8 cellular contexts compared by ENCODE assay signal in the genomic region with DNA sequence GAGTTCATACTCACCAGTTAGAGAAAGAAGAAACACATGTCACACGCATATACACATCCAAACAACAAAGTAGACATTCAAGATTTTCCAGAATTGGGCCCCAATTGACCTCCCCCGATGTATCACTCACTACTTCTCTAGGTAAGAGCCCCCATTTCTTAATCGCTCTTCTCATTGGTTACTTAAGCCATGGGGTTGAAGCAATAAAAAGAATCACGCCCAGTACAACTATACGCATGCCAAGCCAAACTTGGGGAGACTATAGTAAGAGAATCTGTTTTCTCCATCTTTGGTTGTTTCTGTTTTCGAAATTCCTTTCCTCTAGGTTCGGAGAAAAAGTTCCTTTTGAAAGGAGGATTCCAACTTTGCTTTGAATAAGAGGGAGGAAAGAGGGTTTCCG. TPM values are rescaled to one million over a fixed set of nuclear protein-coding genes. Genes with fewer than 3 reads are reported as not detected.
DNase-seq lines count a peak whose midpoint lies in the region; ATAC-seq, FAIRE-seq and TF ChIP-seq lines count a peak whose summit lies in the region.

No MANE protein-coding gene starts in this region.

- no peak for TF ChIP-seq EP300 in suprapubic skin (IDR thresholded peaks at IDR 0.05)

- intact Hi-C loops in left lung (cut with DNase I): no loop called here

- H3K9me3 ChIP-seq in left lung: no peaks in the 10 kb centered on the region
- no peaks in the 10 kb centered on the region for H3K9me3 ChIP-seq in suprapubic skin

- H3K4me1 ChIP-seq in left lung (peaks cover 10 to 43% of the 10 kb centered on the region in 2 donors), suprapubic skin (peaks cover 22% of the 10 kb centered on the region)

- no peak for FAIRE-seq in bronchial epithelial cell (lab: Jason Lieb, UNC)

- WGBS in suprapubic skin: under 1% methylated on average over 8 of the region's 8 CpGs

- H3K27me3 ChIP-seq in bronchial epithelial cell (ENCODE audit: control insufficient read depth, insufficient read depth, low read length): no peaks in the 10 kb centered on the region
- H3K27me3 ChIP-seq in left lung: peaks cover 0 to 29% of the 10 kb centered on the region in 2 donors
- H3K27me3 ChIP-seq in suprapubic skin: peaks cover 10% of the 10 kb centered on the region

- H3K27ac ChIP-seq in left lung (peak overlapping the region; percentile 78 to 86), suprapubic skin (peak overlapping the region; percentile 91)

- H3K36me3 ChIP-seq in bronchial epithelial cell (ENCODE audit: control insufficient read depth, insufficient read depth, low read length) (peaks cover 2% of the 10 kb centered on the region), left lung (peaks cover 0 to 35% of the 10 kb centered on the region in 2 donors), suprapubic skin (peaks cover 27% of the 10 kb centered on the region)

- ATAC-seq in left lung (peak; percentile 47), HG02610 (IDR thresholded peaks at IDR 0.05; ENCODE audit: unreplicated experiment) (no peak), GM19452 (IDR thresholded peaks at IDR 0.05; ENCODE audit: unreplicated experiment) (no peak)

- DNase-seq in NAMALWA (ENCODE audit: low spot score) (peak; percentile 54), bronchial epithelial cell (ENCODE audit: low read depth) (peak; percentile 65), left lung (no peak), suprapubic skin (ENCODE audit: low spot score in 2 of 2) (no peak), mesenteric fat pad (ENCODE audit: low spot score) (no peak)

- TF ChIP-seq CTCF in bronchial epithelial cell (IDR thresholded peaks at IDR 0.05; ENCODE audit: insufficient read depth, low read length, severe bottlenecking) (no peak), left lung (IDR thresholded peaks at IDR 0.05) (no peak), suprapubic skin (IDR thresholded peaks at IDR 0.05) (no peak)

- no peak for TF ChIP-seq POLR2A in suprapubic skin (IDR thresholded peaks at IDR 0.05)

- H3K4me3 ChIP-seq in GM08714 (ENCODE audit: low read length) (peak overlapping the region; percentile 94), bronchial epithelial cell (ENCODE audit: low read depth, low read length) (peak overlapping the region; percentile 71), left lung (peak overlapping the region; percentile 61 to 89), suprapubic skin (peak overlapping the region; percentile 89)

RNA-seq across cellular contexts. Expression of a gene that starts 0.5 kb away (rescaled TPM):
- 14.5 and 19.3 TPM in 2 replicates for total RNA-seq in bronchial epithelial cell
- 10 to 100 TPM; 23.7 to 24.3 TPM for total RNA-seq in left lung
- 10 to 100 TPM; 15.6 to 21.7 (median 18.6) TPM for total RNA-seq in suprapubic skin
- 19.4 TPM for total RNA-seq in mesenteric fat pad

RNA-seq across cellular contexts. Expression of a gene that starts 33.5 kb away (rescaled TPM):
- total RNA-seq in bronchial epithelial cell (4.7 and 6.7 TPM in 2 replicates), left lung (10 to 100 TPM; 38.6 to 41.2 TPM), suprapubic skin (10 to 100 TPM; 21.2 to 48.5 (median 25.5) TPM), mesenteric fat pad (40.8 TPM)

Comparison
In these comparisons a context has a peak if more than half of its experiments do, and no peak if none do; other contexts are left out.
1. DNase-seq: peak in NAMALWA (single experiment) and bronchial epithelial cell (single experiment); none in left lung (0 of 2), suprapubic skin (0 of 2) and mesenteric fat pad (single experiment).
2. Peak in every context shown above with its lines, with median percentiles within 50 percentile points of each other: H3K4me3 ChIP-seq.